Comparison of ENCODE assay signal across 1 cellular context in the genomic region with DNA sequence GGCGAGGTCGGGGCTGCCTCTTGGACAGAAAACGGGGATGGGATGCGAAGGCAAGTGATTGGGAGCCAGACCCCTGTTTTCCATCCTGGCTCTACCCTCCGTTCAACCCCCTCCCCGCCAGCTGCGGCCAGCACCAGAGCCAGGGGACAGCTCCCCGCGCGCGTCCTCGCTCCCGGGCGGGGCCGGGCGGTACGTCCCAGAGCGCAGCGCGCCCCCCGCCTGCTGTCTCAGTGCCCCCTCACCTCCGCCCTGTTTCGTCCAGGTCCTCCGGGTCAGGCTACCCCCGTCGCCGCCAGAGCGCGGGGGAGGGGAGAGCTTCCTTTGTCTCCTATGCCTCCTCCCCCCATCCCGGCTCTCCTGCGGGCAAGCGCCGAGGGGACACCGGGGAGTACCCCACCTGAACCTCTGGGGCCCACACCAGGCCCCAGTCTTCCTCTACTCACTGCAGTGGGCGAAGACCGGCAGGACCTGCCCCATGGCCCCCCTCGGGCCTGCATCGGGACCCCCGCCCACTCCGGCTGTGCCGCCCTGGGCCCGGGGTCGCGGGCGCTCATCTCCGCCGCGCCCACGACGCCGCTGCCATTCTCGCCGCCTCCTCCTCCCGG.
TF ChIP-seq lines count a peak whose summit lies in the region.

No MANE protein-coding gene starts in this region.

TF ChIP-seq in K562, 482 proteins besides CTCF, POLR2A, EP300 and RAD21 (continued from another document and continues in another):
- TF ChIP-seq NR4A1 (CRISPR knock-in tag; IDR thresholded peaks at IDR 0.05) = no peak
- TF ChIP-seq NR4A1 (tag; IDR thresholded peaks at IDR 0.05) = 0 out of 2 replicates have a peak, but pooled peaks have one; percentile 40
- no peak for TF ChIP-seq PML (IDR thresholded peaks at IDR 0.05; ENCODE audit: low read length)
- TF ChIP-seq, protein P1, sequence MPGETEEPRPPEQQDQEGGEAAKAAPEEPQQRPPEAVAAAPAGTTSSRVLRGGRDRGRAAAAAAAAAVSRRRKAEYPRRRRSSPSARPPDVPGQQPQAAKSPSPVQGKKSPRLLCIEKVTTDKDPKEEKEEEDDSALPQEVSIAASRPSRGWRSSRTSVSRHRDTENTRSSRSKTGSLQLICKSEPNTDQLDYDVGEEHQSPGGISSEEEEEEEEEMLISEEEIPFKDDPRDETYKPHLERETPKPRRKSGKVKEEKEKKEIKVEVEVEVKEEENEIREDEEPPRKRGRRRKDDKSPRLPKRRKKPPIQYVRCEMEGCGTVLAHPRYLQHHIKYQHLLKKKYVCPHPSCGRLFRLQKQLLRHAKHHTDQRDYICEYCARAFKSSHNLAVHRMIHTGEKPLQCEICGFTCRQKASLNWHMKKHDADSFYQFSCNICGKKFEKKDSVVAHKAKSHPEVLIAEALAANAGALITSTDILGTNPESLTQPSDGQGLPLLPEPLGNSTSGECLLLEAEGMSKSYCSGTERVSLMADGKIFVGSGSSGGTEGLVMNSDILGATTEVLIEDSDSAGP (CRISPR knock-in tag; IDR thresholded peaks at IDR 0.05) = no peak
- TF ChIP-seq NCOA2 (IDR thresholded peaks at IDR 0.05; ENCODE audit: partially characterized antibody in 2 of 2) = no peak
- TF ChIP-seq ZBTB7A (IDR thresholded peaks at IDR 0.05; ENCODE audit: borderline replicate concordance, control insufficient read depth, low read depth, low read length) = peak; percentile 81; the same call in 1 of the 2 replicates
- TF ChIP-seq CBX5 (IDR thresholded peaks at IDR 0.05; ENCODE audit: borderline replicate concordance, low read depth) = 0 out of 2 replicates have a peak, but pooled peaks have one; percentile 9
- no peak for TF ChIP-seq XRCC3 (IDR thresholded peaks at IDR 0.05)
- TF ChIP-seq ZNF133 (CRISPR knock-in tag; IDR thresholded peaks at IDR 0.05) = no peak
- TF ChIP-seq NCOA6 (IDR thresholded peaks at IDR 0.05) = no peak
- TF ChIP-seq NR2C1 (IDR thresholded peaks at IDR 0.05) = no peak
- TF ChIP-seq NR2C1 (tag; IDR thresholded peaks at IDR 0.05) = no peak
- TF ChIP-seq ZNF324 (CRISPR knock-in tag; IDR thresholded peaks at IDR 0.05) = no peak
- TF ChIP-seq, protein P2, sequence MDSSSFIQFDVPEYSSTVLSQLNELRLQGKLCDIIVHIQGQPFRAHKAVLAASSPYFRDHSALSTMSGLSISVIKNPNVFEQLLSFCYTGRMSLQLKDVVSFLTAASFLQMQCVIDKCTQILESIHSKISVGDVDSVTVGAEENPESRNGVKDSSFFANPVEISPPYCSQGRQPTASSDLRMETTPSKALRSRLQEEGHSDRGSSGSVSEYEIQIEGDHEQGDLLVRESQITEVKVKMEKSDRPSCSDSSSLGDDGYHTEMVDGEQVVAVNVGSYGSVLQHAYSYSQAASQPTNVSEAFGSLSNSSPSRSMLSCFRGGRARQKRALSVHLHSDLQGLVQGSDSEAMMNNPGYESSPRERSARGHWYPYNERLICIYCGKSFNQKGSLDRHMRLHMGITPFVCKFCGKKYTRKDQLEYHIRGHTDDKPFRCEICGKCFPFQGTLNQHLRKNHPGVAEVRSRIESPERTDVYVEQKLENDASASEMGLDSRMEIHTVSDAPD (CRISPR knock-in tag; IDR thresholded peaks at IDR 0.05) = no peak
- peak; percentile 58; the same call in 1 of the 2 replicates for TF ChIP-seq SP1 (CRISPR knock-in tag; IDR thresholded peaks at IDR 0.05)
- TF ChIP-seq, protein P3, sequence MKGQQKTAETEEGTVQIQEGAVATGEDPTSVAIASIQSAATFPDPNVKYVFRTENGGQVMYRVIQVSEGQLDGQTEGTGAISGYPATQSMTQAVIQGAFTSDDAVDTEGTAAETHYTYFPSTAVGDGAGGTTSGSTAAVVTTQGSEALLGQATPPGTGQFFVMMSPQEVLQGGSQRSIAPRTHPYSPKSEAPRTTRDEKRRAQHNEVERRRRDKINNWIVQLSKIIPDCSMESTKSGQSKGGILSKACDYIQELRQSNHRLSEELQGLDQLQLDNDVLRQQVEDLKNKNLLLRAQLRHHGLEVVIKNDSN (CRISPR knock-in tag; IDR thresholded peaks at IDR 0.05) = 0 out of 2 replicates have a peak, but pooled peaks have one; percentile 26
- no peak for TF ChIP-seq TEAD2 (tag; IDR thresholded peaks at IDR 0.05)
- TF ChIP-seq IFI16 (CRISPR knock-in tag; IDR thresholded peaks at IDR 0.05) = no peak
- no peak for TF ChIP-seq FOXA1 (IDR thresholded peaks at IDR 0.05; ENCODE audit: borderline replicate concordance)
- TF ChIP-seq, protein P4, sequence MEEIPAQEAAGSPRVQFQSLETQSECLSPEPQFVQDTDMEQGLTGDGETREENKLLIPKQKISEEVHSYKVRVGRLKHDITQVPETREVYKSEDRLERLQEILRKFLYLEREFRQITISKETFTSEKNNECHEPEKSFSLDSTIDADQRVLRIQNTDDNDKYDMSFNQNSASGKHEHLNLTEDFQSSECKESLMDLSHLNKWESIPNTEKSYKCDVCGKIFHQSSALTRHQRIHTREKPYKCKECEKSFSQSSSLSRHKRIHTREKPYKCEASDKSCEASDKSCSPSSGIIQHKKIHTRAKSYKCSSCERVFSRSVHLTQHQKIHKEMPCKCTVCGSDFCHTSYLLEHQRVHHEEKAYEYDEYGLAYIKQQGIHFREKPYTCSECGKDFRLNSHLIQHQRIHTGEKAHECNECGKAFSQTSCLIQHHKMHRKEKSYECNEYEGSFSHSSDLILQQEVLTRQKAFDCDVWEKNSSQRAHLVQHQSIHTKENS (CRISPR knock-in tag; IDR thresholded peaks at IDR 0.05) = no peak
- no peak for TF ChIP-seq NFE2L1 (tag; IDR thresholded peaks at IDR 0.05; ENCODE audit: borderline replicate concordance, low read depth)
- TF ChIP-seq HOXB6 (CRISPR knock-in tag; IDR thresholded peaks at IDR 0.05; ENCODE audit: borderline replicate concordance) = no peak
- TF ChIP-seq, protein P5, sequence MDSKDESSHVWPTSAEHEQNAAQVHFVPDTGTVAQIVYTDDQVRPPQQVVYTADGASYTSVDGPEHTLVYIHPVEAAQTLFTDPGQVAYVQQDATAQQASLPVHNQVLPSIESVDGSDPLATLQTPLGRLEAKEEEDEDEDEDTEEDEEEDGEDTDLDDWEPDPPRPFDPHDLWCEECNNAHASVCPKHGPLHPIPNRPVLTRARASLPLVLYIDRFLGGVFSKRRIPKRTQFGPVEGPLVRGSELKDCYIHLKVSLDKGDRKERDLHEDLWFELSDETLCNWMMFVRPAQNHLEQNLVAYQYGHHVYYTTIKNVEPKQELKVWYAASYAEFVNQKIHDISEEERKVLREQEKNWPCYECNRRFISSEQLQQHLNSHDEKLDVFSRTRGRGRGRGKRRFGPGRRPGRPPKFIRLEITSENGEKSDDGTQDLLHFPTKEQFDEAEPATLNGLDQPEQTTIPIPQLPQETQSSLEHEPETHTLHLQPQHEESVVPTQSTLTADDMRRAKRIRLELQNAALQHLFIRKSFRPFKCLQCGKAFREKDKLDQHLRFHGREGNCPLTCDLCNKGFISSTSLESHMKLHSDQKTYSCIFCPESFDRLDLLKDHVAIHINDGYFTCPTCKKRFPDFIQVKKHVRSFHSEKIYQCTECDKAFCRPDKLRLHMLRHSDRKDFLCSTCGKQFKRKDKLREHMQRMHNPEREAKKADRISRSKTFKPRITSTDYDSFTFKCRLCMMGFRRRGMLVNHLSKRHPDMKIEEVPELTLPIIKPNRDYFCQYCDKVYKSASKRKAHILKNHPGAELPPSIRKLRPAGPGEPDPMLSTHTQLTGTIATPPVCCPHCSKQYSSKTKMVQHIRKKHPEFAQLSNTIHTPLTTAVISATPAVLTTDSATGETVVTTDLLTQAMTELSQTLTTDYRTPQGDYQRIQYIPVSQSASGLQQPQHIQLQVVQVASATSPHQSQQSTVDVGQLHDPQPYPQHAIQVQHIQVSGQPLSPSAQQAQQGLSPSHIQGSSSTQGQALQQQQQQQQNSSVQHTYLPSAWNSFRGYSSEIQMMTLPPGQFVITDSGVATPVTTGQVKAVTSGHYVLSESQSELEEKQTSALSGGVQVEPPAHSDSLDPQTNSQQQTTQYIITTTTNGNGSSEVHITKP (IDR thresholded peaks at IDR 0.05; ENCODE audit: partially characterized antibody) = no peak
- TF ChIP-seq U2AF2 (optimal IDR thresholded peaks at IDR 0.05; ENCODE audit: low read depth, low read length) = no peak
- TF ChIP-seq, protein P6, sequence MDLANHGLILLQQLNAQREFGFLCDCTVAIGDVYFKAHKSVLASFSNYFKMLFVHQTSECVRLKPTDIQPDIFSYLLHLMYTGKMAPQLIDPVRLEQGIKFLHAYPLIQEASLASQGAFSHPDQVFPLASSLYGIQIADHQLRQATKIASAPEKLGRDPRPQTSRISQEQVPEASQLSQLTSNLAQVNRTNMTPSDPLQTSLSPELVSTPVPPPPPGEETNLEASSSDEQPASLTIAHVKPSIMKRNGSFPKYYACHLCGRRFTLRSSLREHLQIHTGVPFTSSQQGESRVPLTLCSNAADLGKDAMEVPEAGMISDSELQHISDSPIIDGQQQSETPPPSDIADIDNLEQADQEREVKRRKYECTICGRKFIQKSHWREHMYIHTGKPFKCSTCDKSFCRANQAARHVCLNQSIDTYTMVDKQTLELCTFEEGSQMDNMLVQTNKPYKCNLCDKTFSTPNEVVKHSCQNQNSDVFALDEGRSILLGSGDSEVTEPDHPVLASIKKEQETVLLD (IDR thresholded peaks at IDR 0.05) = no peak
- TF ChIP-seq, protein P7, sequence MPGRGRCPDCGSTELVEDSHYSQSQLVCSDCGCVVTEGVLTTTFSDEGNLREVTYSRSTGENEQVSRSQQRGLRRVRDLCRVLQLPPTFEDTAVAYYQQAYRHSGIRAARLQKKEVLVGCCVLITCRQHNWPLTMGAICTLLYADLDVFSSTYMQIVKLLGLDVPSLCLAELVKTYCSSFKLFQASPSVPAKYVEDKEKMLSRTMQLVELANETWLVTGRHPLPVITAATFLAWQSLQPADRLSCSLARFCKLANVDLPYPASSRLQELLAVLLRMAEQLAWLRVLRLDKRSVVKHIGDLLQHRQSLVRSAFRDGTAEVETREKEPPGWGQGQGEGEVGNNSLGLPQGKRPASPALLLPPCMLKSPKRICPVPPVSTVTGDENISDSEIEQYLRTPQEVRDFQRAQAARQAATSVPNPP (IDR thresholded peaks at IDR 0.05; ENCODE audit: borderline replicate concordance, insufficient read depth, insufficient read length) = no peak
- TF ChIP-seq, protein P8, sequence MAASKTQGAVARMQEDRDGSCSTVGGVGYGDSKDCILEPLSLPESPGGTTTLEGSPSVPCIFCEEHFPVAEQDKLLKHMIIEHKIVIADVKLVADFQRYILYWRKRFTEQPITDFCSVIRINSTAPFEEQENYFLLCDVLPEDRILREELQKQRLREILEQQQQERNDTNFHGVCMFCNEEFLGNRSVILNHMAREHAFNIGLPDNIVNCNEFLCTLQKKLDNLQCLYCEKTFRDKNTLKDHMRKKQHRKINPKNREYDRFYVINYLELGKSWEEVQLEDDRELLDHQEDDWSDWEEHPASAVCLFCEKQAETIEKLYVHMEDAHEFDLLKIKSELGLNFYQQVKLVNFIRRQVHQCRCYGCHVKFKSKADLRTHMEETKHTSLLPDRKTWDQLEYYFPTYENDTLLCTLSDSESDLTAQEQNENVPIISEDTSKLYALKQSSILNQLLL (CRISPR knock-in tag; IDR thresholded peaks at IDR 0.05; ENCODE audit: borderline replicate concordance) = no peak
- TF ChIP-seq, protein P9, sequence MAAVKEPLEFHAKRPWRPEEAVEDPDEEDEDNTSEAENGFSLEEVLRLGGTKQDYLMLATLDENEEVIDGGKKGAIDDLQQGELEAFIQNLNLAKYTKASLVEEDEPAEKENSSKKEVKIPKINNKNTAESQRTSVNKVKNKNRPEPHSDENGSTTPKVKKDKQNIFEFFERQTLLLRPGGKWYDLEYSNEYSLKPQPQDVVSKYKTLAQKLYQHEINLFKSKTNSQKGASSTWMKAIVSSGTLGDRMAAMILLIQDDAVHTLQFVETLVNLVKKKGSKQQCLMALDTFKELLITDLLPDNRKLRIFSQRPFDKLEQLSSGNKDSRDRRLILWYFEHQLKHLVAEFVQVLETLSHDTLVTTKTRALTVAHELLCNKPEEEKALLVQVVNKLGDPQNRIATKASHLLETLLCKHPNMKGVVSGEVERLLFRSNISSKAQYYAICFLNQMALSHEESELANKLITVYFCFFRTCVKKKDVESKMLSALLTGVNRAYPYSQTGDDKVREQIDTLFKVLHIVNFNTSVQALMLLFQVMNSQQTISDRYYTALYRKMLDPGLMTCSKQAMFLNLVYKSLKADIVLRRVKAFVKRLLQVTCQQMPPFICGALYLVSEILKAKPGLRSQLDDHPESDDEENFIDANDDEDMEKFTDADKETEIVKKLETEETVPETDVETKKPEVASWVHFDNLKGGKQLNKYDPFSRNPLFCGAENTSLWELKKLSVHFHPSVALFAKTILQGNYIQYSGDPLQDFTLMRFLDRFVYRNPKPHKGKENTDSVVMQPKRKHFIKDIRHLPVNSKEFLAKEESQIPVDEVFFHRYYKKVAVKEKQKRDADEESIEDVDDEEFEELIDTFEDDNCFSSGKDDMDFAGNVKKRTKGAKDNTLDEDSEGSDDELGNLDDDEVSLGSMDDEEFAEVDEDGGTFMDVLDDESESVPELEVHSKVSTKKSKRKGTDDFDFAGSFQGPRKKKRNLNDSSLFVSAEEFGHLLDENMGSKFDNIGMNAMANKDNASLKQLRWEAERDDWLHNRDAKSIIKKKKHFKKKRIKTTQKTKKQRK (IDR thresholded peaks at IDR 0.05; ENCODE audit: borderline replicate concordance, low read depth, low read length) = no peak
- TF ChIP-seq CEBPB (tag; IDR thresholded peaks at IDR 0.05) = no peak
- TF ChIP-seq SLC30A9 (CRISPR knock-in tag; IDR thresholded peaks at IDR 0.05) = no peak
- no peak for TF ChIP-seq TAF9B (IDR thresholded peaks at IDR 0.05; ENCODE audit: partially characterized antibody)
- TF ChIP-seq ZNF253 (CRISPR knock-in tag; conservative IDR thresholded peaks at IDR 0.05) = no peak
- TF ChIP-seq, protein P10, sequence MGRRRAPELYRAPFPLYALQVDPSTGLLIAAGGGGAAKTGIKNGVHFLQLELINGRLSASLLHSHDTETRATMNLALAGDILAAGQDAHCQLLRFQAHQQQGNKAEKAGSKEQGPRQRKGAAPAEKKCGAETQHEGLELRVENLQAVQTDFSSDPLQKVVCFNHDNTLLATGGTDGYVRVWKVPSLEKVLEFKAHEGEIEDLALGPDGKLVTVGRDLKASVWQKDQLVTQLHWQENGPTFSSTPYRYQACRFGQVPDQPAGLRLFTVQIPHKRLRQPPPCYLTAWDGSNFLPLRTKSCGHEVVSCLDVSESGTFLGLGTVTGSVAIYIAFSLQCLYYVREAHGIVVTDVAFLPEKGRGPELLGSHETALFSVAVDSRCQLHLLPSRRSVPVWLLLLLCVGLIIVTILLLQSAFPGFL (CRISPR knock-in tag; IDR thresholded peaks at IDR 0.05) = no peak
- TF ChIP-seq, protein P11, sequence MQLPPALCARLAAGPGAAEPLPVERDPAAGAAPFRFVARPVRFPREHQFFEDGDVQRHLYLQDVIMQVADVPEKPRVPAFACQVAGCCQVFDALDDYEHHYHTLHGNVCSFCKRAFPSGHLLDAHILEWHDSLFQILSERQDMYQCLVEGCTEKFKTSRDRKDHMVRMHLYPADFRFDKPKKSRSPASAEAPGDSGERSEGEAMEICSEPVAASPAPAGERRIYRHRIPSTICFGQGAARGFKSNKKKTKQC (CRISPR knock-in tag; IDR thresholded peaks at IDR 0.05) = peak; percentile 98
- TF ChIP-seq KLF13 (tag; IDR thresholded peaks at IDR 0.05; ENCODE audit: borderline replicate concordance, low read depth) = no peak
- peak; percentile 77 for TF ChIP-seq FOXP1 (CRISPR knock-in tag; IDR thresholded peaks at IDR 0.05)
- TF ChIP-seq, protein P12, sequence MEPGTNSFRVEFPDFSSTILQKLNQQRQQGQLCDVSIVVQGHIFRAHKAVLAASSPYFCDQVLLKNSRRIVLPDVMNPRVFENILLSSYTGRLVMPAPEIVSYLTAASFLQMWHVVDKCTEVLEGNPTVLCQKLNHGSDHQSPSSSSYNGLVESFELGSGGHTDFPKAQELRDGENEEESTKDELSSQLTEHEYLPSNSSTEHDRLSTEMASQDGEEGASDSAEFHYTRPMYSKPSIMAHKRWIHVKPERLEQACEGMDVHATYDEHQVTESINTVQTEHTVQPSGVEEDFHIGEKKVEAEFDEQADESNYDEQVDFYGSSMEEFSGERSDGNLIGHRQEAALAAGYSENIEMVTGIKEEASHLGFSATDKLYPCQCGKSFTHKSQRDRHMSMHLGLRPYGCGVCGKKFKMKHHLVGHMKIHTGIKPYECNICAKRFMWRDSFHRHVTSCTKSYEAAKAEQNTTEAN (CRISPR knock-in tag; IDR thresholded peaks at IDR 0.05) = 0 out of 2 replicates have a peak, but pooled peaks have one; percentile 56
- TF ChIP-seq ZNF124 (CRISPR knock-in tag; IDR thresholded peaks at IDR 0.05) = peak; percentile 86; the same call in 1 of the 2 replicates
